ENCODE assay signal across 8 cellular contexts in the genomic region with DNA sequence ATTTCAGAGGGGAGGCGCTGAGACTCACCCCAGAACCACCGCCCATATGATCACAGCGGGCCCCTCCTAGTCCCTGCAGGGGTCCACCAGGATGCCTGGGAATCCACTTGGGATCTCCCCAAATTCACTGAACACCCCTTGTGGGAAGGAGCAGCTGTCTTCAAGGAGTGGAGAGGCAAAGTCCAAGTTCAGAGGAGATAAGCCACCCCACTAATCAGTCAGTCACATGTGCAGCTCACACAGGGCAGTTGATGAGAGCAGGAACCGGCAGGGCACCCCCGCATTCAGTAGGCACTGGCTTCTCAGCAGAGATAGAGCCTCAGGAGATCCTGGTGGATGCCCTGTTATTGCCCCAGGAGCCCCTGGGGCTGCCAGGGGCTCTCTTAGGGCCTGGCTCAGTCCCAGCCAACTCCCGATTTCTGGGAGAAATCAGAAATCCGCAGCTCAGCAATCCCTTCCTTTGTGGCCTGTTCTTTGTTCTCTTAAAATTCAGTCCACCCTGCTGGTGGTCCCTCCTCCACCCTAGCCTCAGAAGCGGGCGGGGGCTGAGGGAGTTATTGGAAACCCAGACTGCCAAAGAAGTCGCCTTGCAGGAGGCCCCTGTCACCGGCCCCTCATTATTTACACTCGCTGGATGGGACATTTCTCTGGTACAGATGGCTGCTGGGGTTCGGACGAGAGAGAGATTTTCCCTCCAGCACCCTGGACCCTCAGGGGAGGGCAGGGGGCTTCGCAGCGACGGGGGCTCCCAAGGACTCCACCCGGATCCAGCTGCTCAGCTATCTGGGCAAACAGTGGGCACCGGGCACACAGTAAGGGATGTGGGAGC. TPM values are rescaled to one million over a fixed set of nuclear protein-coding genes. Genes with fewer than 3 reads are reported as not detected.
A peak's percentile ranks its signal among the peaks of the same experiment; 100 is the strongest.
DNase-seq lines count a peak whose midpoint lies in the region; ATAC-seq lines count a peak whose summit lies in the region.

No MANE protein-coding gene starts in this region.

- peak overlapping the region; percentile 82 for H3K4me3 Mint-ChIP-seq in activated naive CD4-positive, alpha-beta T cell treated with anti-CD3 and anti-CD28 coated beads, Interleukin-2, amount 10 ng/mL, durations not matched to agents 7 days and 5 days
- peak overlapping the region; percentile 74 for H3K4me3 Mint-ChIP-seq in activated naive CD8-positive, alpha-beta T cell treated with anti-CD3 and anti-CD28 coated beads for 36 hours
- peak overlapping the region; percentile 79 for H3K4me3 Mint-ChIP-seq in stimulated activated effector memory CD8-positive, alpha-beta T cell treated with anti-CD3 and anti-CD28 coated beads, Interleukin-12 subunit alpha, Interleukin-12 subunit beta, amount 100 ng/mL, for 72 hours

- H3K4me3 ChIP-seq in iPS-18c (ENCODE audit: insufficient read depth, low read depth, low read length): peak overlapping the region; percentile 87

- H3K9me3 Mint-ChIP-seq in activated naive CD4-positive, alpha-beta T cell treated with anti-CD3 and anti-CD28 coated beads, Interleukin-2, amount 10 ng/mL, durations not matched to agents 7 days and 5 days: no peaks in the 10 kb centered on the region
- H3K9me3 Mint-ChIP-seq in activated naive CD8-positive, alpha-beta T cell treated with anti-CD3 and anti-CD28 coated beads for 36 hours: no peaks in the 10 kb centered on the region
- no peaks in the 10 kb centered on the region for H3K9me3 Mint-ChIP-seq in stimulated activated effector memory CD8-positive, alpha-beta T cell treated with anti-CD3 and anti-CD28 coated beads, Interleukin-12 subunit alpha, Interleukin-12 subunit beta, amount 100 ng/mL, for 72 hours

- no peaks in the 10 kb centered on the region for H3K9me3 ChIP-seq in iPS-18c (ENCODE audit: control insufficient read depth, insufficient read depth, low read length)

- no peak for ATAC-seq in stimulated activated effector memory CD8-positive, alpha-beta T cell treated with anti-CD3 and anti-CD28 coated beads, Interleukin-12 subunit alpha, Interleukin-12 subunit beta, amount 100 ng/mL, for 72 hours
- no peak for ATAC-seq in GM21717 (IDR thresholded peaks at IDR 0.05; ENCODE audit: unreplicated experiment)

- peaks cover 19% of the 10 kb centered on the region for H3K4me1 Mint-ChIP-seq in activated naive CD4-positive, alpha-beta T cell treated with anti-CD3 and anti-CD28 coated beads, Interleukin-2, amount 10 ng/mL, durations not matched to agents 7 days and 5 days
- H3K4me1 Mint-ChIP-seq in activated naive CD8-positive, alpha-beta T cell treated with anti-CD3 and anti-CD28 coated beads for 36 hours: peaks cover 5% of the 10 kb centered on the region
- H3K4me1 Mint-ChIP-seq in stimulated activated effector memory CD8-positive, alpha-beta T cell treated with anti-CD3 and anti-CD28 coated beads, Interleukin-12 subunit alpha, Interleukin-12 subunit beta, amount 100 ng/mL, for 72 hours: peaks cover 14% of the 10 kb centered on the region

- no peaks in the 10 kb centered on the region for H3K36me3 Mint-ChIP-seq in activated naive CD4-positive, alpha-beta T cell treated with anti-CD3 and anti-CD28 coated beads, Interleukin-2, amount 10 ng/mL, durations not matched to agents 7 days and 5 days
- no peaks in the 10 kb centered on the region for H3K36me3 Mint-ChIP-seq in activated naive CD8-positive, alpha-beta T cell treated with anti-CD3 and anti-CD28 coated beads for 36 hours
- H3K36me3 Mint-ChIP-seq in stimulated activated effector memory CD8-positive, alpha-beta T cell treated with anti-CD3 and anti-CD28 coated beads, Interleukin-12 subunit alpha, Interleukin-12 subunit beta, amount 100 ng/mL, for 72 hours: no peaks in the 10 kb centered on the region

- H3K27me3 Mint-ChIP-seq in activated naive CD4-positive, alpha-beta T cell treated with anti-CD3 and anti-CD28 coated beads, Interleukin-2, amount 10 ng/mL, durations not matched to agents 7 days and 5 days: peaks cover 85% of the 10 kb centered on the region
- peaks cover 13% of the 10 kb centered on the region for H3K27me3 Mint-ChIP-seq in activated naive CD8-positive, alpha-beta T cell treated with anti-CD3 and anti-CD28 coated beads for 36 hours

- H3K27ac Mint-ChIP-seq in activated naive CD4-positive, alpha-beta T cell treated with anti-CD3 and anti-CD28 coated beads, Interleukin-2, amount 10 ng/mL, durations not matched to agents 7 days and 5 days: peak overlapping the region; percentile 42
- H3K27ac Mint-ChIP-seq in activated naive CD8-positive, alpha-beta T cell treated with anti-CD3 and anti-CD28 coated beads for 36 hours: no peak overlapping the region
- H3K27ac Mint-ChIP-seq in stimulated activated effector memory CD8-positive, alpha-beta T cell treated with anti-CD3 and anti-CD28 coated beads, Interleukin-12 subunit alpha, Interleukin-12 subunit beta, amount 100 ng/mL, for 72 hours: no peak overlapping the region

- CTCF ChIA-PET in activated naive CD4-positive, alpha-beta T cell treated with anti-CD3 and anti-CD28 coated beads, Interleukin-2, amount 10 ng/mL, durations not matched to agents 7 days and 5 days (lab: Charles Lee): interaction anchor here (0.9 to 1.6 kb wide), 5 partner anchors 60 to 753 kb away, joined by 3 to 6 read pairs (median 3); no protein-coding TSS in a partner anchor

- no peak for DNase-seq in activated naive CD4-positive, alpha-beta T cell treated with anti-CD3 and anti-CD28 coated beads, Interleukin-2, amount 10 ng/mL, durations not matched to agents 7 days and 5 days
- DNase-seq in activated naive CD4-positive, alpha-beta T cell (lab: John Stamatoyannopoulos, UW): no peak
- no peak for DNase-seq in activated naive CD8-positive, alpha-beta T cell treated with anti-CD3 and anti-CD28 coated beads for 36 hours
- no peak for DNase-seq in stimulated activated effector memory CD8-positive, alpha-beta T cell treated with anti-CD3 and anti-CD28 coated beads, Interleukin-12 subunit alpha, Interleukin-12 subunit beta, amount 100 ng/mL, for 72 hours (ENCODE audit: low spot score in 2 of 2)
- DNase-seq in NCI-H2107 (lab: John Stamatoyannopoulos, UW): no peak
- DNase-seq in activated CD4-positive, alpha-beta T cell treated with anti-CD3 and anti-CD28 coated beads for 1 hour: no peak

RNA-seq across cellular contexts. Expression of gene CDC42EP4, which starts 1.9 kb away (rescaled TPM):
- under 1 TPM; 0.56 to 0.98 TPM for total RNA-seq in activated naive CD8-positive, alpha-beta T cell treated with anti-CD3 and anti-CD28 coated beads for 36 hours

RNA-seq across cellular contexts. Expression of gene CPSF4L, which starts 48.3 kb away (rescaled TPM):
- total RNA-seq in activated naive CD8-positive, alpha-beta T cell treated with anti-CD3 and anti-CD28 coated beads for 36 hours: not detected
